13 cellular contexts compared by ENCODE assay signal in genomic region chr2:47041891-47042684, GRCh38.
A peak's percentile ranks its signal among the peaks of the same experiment; 100 is the strongest.
DNase-seq lines count a peak whose midpoint lies in the region; ATAC-seq and TF ChIP-seq lines count a peak whose summit lies in the region.
"Had no signal": no experiment of that assay in that cellular context is flagged by ENCODE, and none has a peak within 500 bp of the region (broad histone marks: within the 10 kb centered on the region; RNA-seq: fewer than 3 reads in every experiment).

No MANE protein-coding gene starts in this region.

- no peak for TF ChIP-seq CTCF in ascending aorta (IDR thresholded peaks at IDR 0.05)
- TF ChIP-seq CTCF in thoracic aorta (IDR thresholded peaks at IDR 0.05): no peak

- H3K9ac ChIP-seq in mesenchymal stem cell (ENCODE audit: low read length): peak overlapping the region; percentile 84

- DNase-seq in activated CD4-positive, alpha-beta T cell treated with anti-CD3 and anti-CD28 coated beads for 36 hours: no peak
- DNase-seq in activated CD4-positive, alpha-beta T cell treated with anti-CD3 and anti-CD28 coated beads for 4 hours: no peak
- no peak for DNase-seq in ascending aorta (ENCODE audit: low spot score in 2 of 2)
- peak; percentile 26 for DNase-seq in mesenchymal stem cell
- no peak for DNase-seq in thoracic aorta (ENCODE audit: low spot score)
- DNase-seq in stimulated activated naive CD8-positive, alpha-beta T cell treated with anti-CD3 and anti-CD28 coated beads, Interleukin-15, Interleukin-2, amounts not matched to agents 100 U/mL and 50 U/mL, for 24 hours: no peak
- DNase-seq in stimulated activated CD4-positive, alpha-beta T cell treated with anti-CD3 and anti-CD28 coated beads, Interleukin-4, amount 100 ng/mL, for 4 hours: no peak
- DNase-seq: activated CD8-positive, alpha-beta memory T cell treated with anti-CD3 and anti-CD28 coated beads, Interleukin-2, amount 50 U/mL, for 48 hours; foreskin keratinocyte; NCI-H1417; T-helper 9 cell had no signal

- peak overlapping the region; percentile 7 for H2BK15ac ChIP-seq in mesenchymal stem cell (ENCODE audit: low read depth, poor library complexity, severe bottlenecking)

- H4K8ac ChIP-seq in mesenchymal stem cell (ENCODE audit: low read length): peak overlapping the region; percentile 99

- peak overlapping the region; percentile 100 for H2BK120ac ChIP-seq in mesenchymal stem cell (ENCODE audit: low read depth, low read length)

- H3K27me3 ChIP-seq in ascending aorta: no peaks in the 10 kb centered on the region
- H3K27me3 ChIP-seq in mesenchymal stem cell (ENCODE audit: control insufficient read depth in 1 of 2, insufficient read depth in 1 of 2, low read length in 2 of 2): no peaks in the 10 kb centered on the region
- no peaks in the 10 kb centered on the region for H3K27me3 ChIP-seq in thoracic aorta (replicated peaks; ENCODE audit: insufficient read depth)
- H3K27me3 ChIP-seq: cardiac muscle cell, foreskin keratinocyte had no signal

- H2BK5ac ChIP-seq in mesenchymal stem cell (ENCODE audit: low read depth, low read length, poor library complexity, severe bottlenecking): peak overlapping the region; percentile 48

- H3K27ac ChIP-seq in ascending aorta (peak overlapping the region; percentile 92 to 97), mesenchymal stem cell (ENCODE audit: low read length, poor library complexity, severe bottlenecking) (peak overlapping the region; percentile 93), thoracic aorta (peak overlapping the region; percentile 94 to 95)

- H3K9me3 ChIP-seq in ascending aorta (no peaks in the 10 kb centered on the region), mesenchymal stem cell (ENCODE audit: control insufficient read depth, low read length) (no peaks in the 10 kb centered on the region), thoracic aorta (no peaks in the 10 kb centered on the region)

- H3K4me3 ChIP-seq in ascending aorta (no peak overlapping the region), mesenchymal stem cell (ENCODE audit: insufficient read depth in 1 of 2, low read depth in 1 of 2, low read length in 2 of 2) (no peak overlapping the region), thoracic aorta (no peak overlapping the region)
- H3K4me3 ChIP-seq: cardiac muscle cell had no signal

- peaks cover 11% of the 10 kb centered on the region for H3K79me1 ChIP-seq in mesenchymal stem cell (replicated peaks; ENCODE audit: low read length, poor library complexity, severe bottlenecking)

- H3K36me3 Mint-ChIP-seq in activated CD4-positive, alpha-beta T cell treated with anti-CD3 and anti-CD28 coated beads for 36 hours (ENCODE audit: low read depth): peaks cover 22% of the 10 kb centered on the region

- peak overlapping the region in 1 of 2 experiments; percentile 11 for H3K14ac ChIP-seq in mesenchymal stem cell (ENCODE audit: low read length in 2 of 2)

- H2AFZ ChIP-seq in mesenchymal stem cell (ENCODE audit: low read depth, low read length): no peak overlapping the region

- H3K4me1 ChIP-seq in ascending aorta (peaks cover 22 to 41% of the 10 kb centered on the region in 2 donors), mesenchymal stem cell (ENCODE audit: control insufficient read depth, insufficient read depth, low read depth, low read length) (peaks cover 38% of the 10 kb centered on the region), thoracic aorta (ENCODE audit: control insufficient read depth in 1 of 2, low read depth in 2 of 2) (peaks cover 34 to 76% of the 10 kb centered on the region in 2 donors)

- no peak for ATAC-seq in activated CD4-positive, alpha-beta T cell treated with anti-CD3 and anti-CD28 coated beads for 36 hours
- ATAC-seq in thoracic aorta (ENCODE audit: insufficient number of reproducible peaks, low FRiP score, low read depth): no peak
- no peak for ATAC-seq in GM21737 (IDR thresholded peaks at IDR 0.05; ENCODE audit: unreplicated experiment)
- no peak for ATAC-seq in stimulated activated naive CD8-positive, alpha-beta T cell treated with anti-CD3 and anti-CD28 coated beads, Interleukin-15, Interleukin-2, amounts not matched to agents 100 U/mL and 50 U/mL, for 24 hours

- CTCF ChIA-PET in activated CD4-positive, alpha-beta T cell treated with anti-CD3 and anti-CD28 coated beads for 36 hours (lab: Charles Lee): interaction anchor here (0.6 kb wide), 1 partner anchor 180 kb away, joined by 3 read pairs; no protein-coding TSS in a partner anchor

- 73% methylated on average over 10 of the region's 11 CpGs for WGBS in mesenchymal stem cell

- H3K4me2 ChIP-seq in mesenchymal stem cell (ENCODE audit: low read length, poor library complexity, severe bottlenecking): no peak overlapping the region

- POLR2A ChIA-PET in activated CD4-positive, alpha-beta T cell treated with anti-CD3 and anti-CD28 coated beads for 36 hours (lab: Charles Lee): no interaction called here

- H3K18ac ChIP-seq in mesenchymal stem cell (ENCODE audit: low read depth in 1 of 2, low read length in 2 of 2): peak overlapping the region; percentile 68 to 99

- H3K9me3 Mint-ChIP-seq in activated CD4-positive, alpha-beta T cell treated with anti-CD3 and anti-CD28 coated beads for 36 hours (ENCODE audit: low read depth): no peaks in the 10 kb centered on the region

- H2BK12ac ChIP-seq in mesenchymal stem cell (ENCODE audit: low read length in 2 of 2): peak overlapping the region; percentile 42 to 65

- peaks cover 17% of the 10 kb centered on the region for H3K4me1 Mint-ChIP-seq in activated CD4-positive, alpha-beta T cell treated with anti-CD3 and anti-CD28 coated beads for 36 hours

- peaks cover 16 to 22% of the 10 kb centered on the region in 2 donors for H3K36me3 ChIP-seq in ascending aorta
- H3K36me3 ChIP-seq in mesenchymal stem cell (ENCODE audit: control insufficient read depth in 1 of 2, insufficient read depth in 2 of 2, low read depth in 1 of 2, low read length in 2 of 2): peaks cover 41 to 58% of the 10 kb centered on the region in 2 experiments
- H3K36me3 ChIP-seq in thoracic aorta: peaks cover 9% of the 10 kb centered on the region
- H3K36me3 ChIP-seq: cardiac muscle cell had no signal

- no peaks in the 10 kb centered on the region for H3K27me3 Mint-ChIP-seq in activated CD4-positive, alpha-beta T cell treated with anti-CD3 and anti-CD28 coated beads for 36 hours

- peak overlapping the region; percentile 20 for H3K27ac Mint-ChIP-seq in activated CD4-positive, alpha-beta T cell treated with anti-CD3 and anti-CD28 coated beads for 36 hours

- peak overlapping the region in 1 of 2 experiments; percentile 99 for H3K4ac ChIP-seq in mesenchymal stem cell (ENCODE audit: low read depth in 1 of 2, low read length in 2 of 2)

- H3K23ac ChIP-seq in mesenchymal stem cell (ENCODE audit: low read length in 2 of 2): no peak overlapping the region

- H2AK5ac ChIP-seq in mesenchymal stem cell (ENCODE audit: low read length, severe bottlenecking): peak overlapping the region; percentile 56

- H4K91ac ChIP-seq in mesenchymal stem cell (ENCODE audit: low read length): peak overlapping the region; percentile 64

- intact Hi-C loops in activated CD4-positive, alpha-beta T cell treated with anti-CD3 and anti-CD28 coated beads for 36 hours (cut with DNase I, micrococcal nuclease): no loop called here
- intact Hi-C loops in ascending aorta (cut with DNase I): loop anchor here (5.0 kb wide), 1 partner anchor 35 kb away; no protein-coding TSS in a partner anchor

- no peak overlapping the region for H3K4me3 Mint-ChIP-seq in activated CD4-positive, alpha-beta T cell treated with anti-CD3 and anti-CD28 coated beads for 36 hours
